Comparison of ENCODE assay signal across 9 cellular contexts in the genomic region with DNA sequence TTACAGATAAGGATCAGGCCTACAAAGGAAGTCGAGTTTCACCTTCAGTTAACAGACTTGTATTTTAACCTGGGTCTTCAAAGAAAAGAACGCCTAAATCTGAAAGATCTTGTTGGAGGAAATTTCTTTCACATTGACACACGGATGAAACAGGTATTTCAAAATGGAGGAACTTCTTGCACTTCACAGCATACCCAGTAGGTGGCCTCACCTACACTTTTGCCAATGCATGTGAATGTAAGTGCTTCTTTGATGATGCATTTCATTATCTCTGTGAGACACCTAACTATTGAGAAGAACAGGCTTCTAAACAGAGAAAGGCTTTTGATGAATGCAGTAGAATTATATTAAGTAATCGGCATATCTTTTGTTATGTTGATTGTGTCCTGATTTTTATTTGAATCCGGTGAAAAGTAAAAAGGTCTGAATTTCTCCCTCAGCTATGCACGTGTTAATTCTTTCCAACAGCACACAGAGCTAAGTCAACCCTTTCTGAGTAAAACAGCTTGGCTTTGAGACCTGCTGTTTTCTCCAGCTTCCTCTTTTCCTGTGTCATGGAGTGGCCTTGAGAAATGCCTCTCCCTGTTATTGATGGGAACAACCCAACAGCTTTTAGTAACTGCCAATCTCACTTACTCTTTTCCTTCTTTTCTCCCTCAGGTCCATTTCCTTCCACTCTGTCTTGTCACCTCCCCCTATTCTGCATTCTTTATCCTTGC.
DNase-seq lines count a peak whose midpoint lies in the region; FAIRE-seq and TF ChIP-seq lines count a peak whose summit lies in the region.
"Had no signal": no experiment of that assay in that cellular context is flagged by ENCODE, and none has a peak within 500 bp of the region (broad histone marks: within the 10 kb centered on the region; RNA-seq: fewer than 3 reads in every experiment).

No MANE protein-coding gene starts in this region.

- H3K27ac ChIP-seq in keratinocyte (ENCODE audit: control insufficient read depth, insufficient read depth, low read length), result no peak overlapping the region
- H3K27ac ChIP-seq in right atrium auricular region, result no peak overlapping the region

- H3K9me3 ChIP-seq in keratinocyte (ENCODE audit: control insufficient read depth, low read depth, low read length) (no peaks in the 10 kb centered on the region), right atrium auricular region (peaks cover 0 to 8% of the 10 kb centered on the region in 2 donors)

- no peak overlapping the region for H3K9ac ChIP-seq in keratinocyte (ENCODE audit: control insufficient read depth, extremely low read depth, insufficient read depth, low read length)

- no peaks in the 10 kb centered on the region for H3K27me3 ChIP-seq in keratinocyte (ENCODE audit: control insufficient read depth, extremely low read depth, insufficient read depth, low read length)
- H3K27me3 ChIP-seq in right atrium auricular region, result no peaks in the 10 kb centered on the region

- intact Hi-C loops in activated CD4-positive, alpha-beta memory T cell treated with anti-CD3 and anti-CD28 coated beads for 36 hours (cut with micrococcal nuclease), result no loop called here

- no peaks in the 10 kb centered on the region for H3K79me2 ChIP-seq in keratinocyte (ENCODE audit: control insufficient read depth, insufficient read depth, low read length)

- no peaks in the 10 kb centered on the region for H3K4me1 ChIP-seq in keratinocyte (ENCODE audit: control insufficient read depth, extremely low read depth, insufficient read depth, low read length)
- no peaks in the 10 kb centered on the region for H3K4me1 ChIP-seq in right atrium auricular region

- H3K4me3 Mint-ChIP-seq in activated CD4-positive, alpha-beta memory T cell treated with anti-CD3 and anti-CD28 coated beads for 36 hours, result no peak overlapping the region
- H3K4me3 Mint-ChIP-seq: T-helper 1 cell treated with Interleukin-12 subunit alpha and Interleukin-12 subunit beta and Interleukin-4 antibody, amounts not matched to agents 30 μg/mL and 1 μg/mL, for 36 hours had no signal

- peak overlapping the region; percentile 65 for H3K4me2 ChIP-seq in keratinocyte (ENCODE audit: control insufficient read depth, extremely low read depth, insufficient read depth, low read depth, low read length)

- no peak overlapping the region for H3K4me3 ChIP-seq in keratinocyte (ENCODE audit: control insufficient read depth in 2 of 3, extremely low read depth in 1 of 3, insufficient read depth in 2 of 3, low read depth in 1 of 3, low read length in 3 of 3)
- H3K4me3 ChIP-seq in right atrium auricular region, result no peak overlapping the region

- peaks cover 4% of the 10 kb centered on the region for H3K9me3 Mint-ChIP-seq in activated CD4-positive, alpha-beta memory T cell treated with anti-CD3 and anti-CD28 coated beads for 36 hours

- H4K20me1 ChIP-seq in keratinocyte (ENCODE audit: control insufficient read depth, extremely low read depth, insufficient read depth, low read length), result no peaks in the 10 kb centered on the region

- H3K36me3 ChIP-seq in keratinocyte (ENCODE audit: control insufficient read depth in 2 of 2, extremely low read depth in 1 of 2, insufficient read depth in 2 of 2, low read length in 2 of 2) (no peaks in the 10 kb centered on the region), right atrium auricular region (no peaks in the 10 kb centered on the region)

- CTCF ChIA-PET in HEK293T (lab: Yijun Ruan, JAX), result no interaction called here
- CTCF ChIA-PET in activated CD4-positive, alpha-beta memory T cell treated with anti-CD3 and anti-CD28 coated beads for 36 hours (lab: Charles Lee), result no interaction called here

- dilution Hi-C loops in keratinocyte (cut with MboI; ENCODE audit: extremely low pct_ligation_motif_present, low sequenced_read_pairs), result no loop called here

- DNase-seq in AG08395 (ENCODE audit: low spot score), result peak; percentile 25
- DNase-seq in HEK293T (ENCODE audit: extremely low spot score), result peak; percentile 42
- DNase-seq in LHCN-M2 (ENCODE audit: low read depth), result peak; percentile 52
- DNase-seq in activated CD4-positive, alpha-beta memory T cell treated with anti-CD3 and anti-CD28 coated beads for 36 hours, result peak; percentile 35
- DNase-seq in keratinocyte (ENCODE audit: low read depth, low spot score), result no peak
- no peak for DNase-seq in activated CD4-positive, CD25-positive, alpha-beta regulatory T cell (lab: John Stamatoyannopoulos, UW)
- no peak for DNase-seq in right atrium auricular region (ENCODE audit: low spot score)

- peak overlapping the region; percentile 91 for H2AFZ ChIP-seq in keratinocyte (ENCODE audit: control insufficient read depth, low read length)

- H3K27ac Mint-ChIP-seq in activated CD4-positive, alpha-beta memory T cell treated with anti-CD3 and anti-CD28 coated beads for 36 hours, result no peak overlapping the region
- H3K27ac Mint-ChIP-seq: T-helper 1 cell treated with Interleukin-12 subunit alpha and Interleukin-12 subunit beta and Interleukin-4 antibody, amounts not matched to agents 30 μg/mL and 1 μg/mL, for 36 hours had no signal

- no peaks in the 10 kb centered on the region for H3K4me1 Mint-ChIP-seq in activated CD4-positive, alpha-beta memory T cell treated with anti-CD3 and anti-CD28 coated beads for 36 hours (ENCODE audit: low read depth)

- FAIRE-seq in keratinocyte (lab: Jason Lieb, UNC), result peak; percentile 88

- POLR2A ChIA-PET in HEK293T (lab: Yijun Ruan, JAX), result no interaction called here
- POLR2A ChIA-PET in activated CD4-positive, alpha-beta memory T cell treated with anti-CD3 and anti-CD28 coated beads for 36 hours (lab: Charles Lee), result no interaction called here

- no peaks in the 10 kb centered on the region for H3K36me3 Mint-ChIP-seq in activated CD4-positive, alpha-beta memory T cell treated with anti-CD3 and anti-CD28 coated beads for 36 hours

- H3K27me3 Mint-ChIP-seq in activated CD4-positive, alpha-beta memory T cell treated with anti-CD3 and anti-CD28 coated beads for 36 hours, result no peaks in the 10 kb centered on the region

- TF ChIP-seq CTCF in GM12873 (IDR thresholded peaks at IDR 0.05; ENCODE audit: insufficient read depth, low read depth, low read length, missing control alignments) (peak; percentile 83), keratinocyte (optimal IDR thresholded peaks at IDR 0.05 in 1 of 3, IDR thresholded peaks at IDR 0.05 in 1 of 3, conservative IDR thresholded peaks at IDR 0.05 in 1 of 3; ENCODE audit: extremely low read depth in 1 of 3, insufficient read depth in 2 of 3, low read length in 3 of 3) (peak; percentile 67 to 79 (median 79)), right atrium auricular region (IDR thresholded peaks at IDR 0.05) (peak in 1 of 2 donors; percentile 49)

- no peaks in the 10 kb centered on the region for H3K9me1 ChIP-seq in keratinocyte (ENCODE audit: control insufficient read depth, extremely low read depth, insufficient read depth, low read length)

TF ChIP-seq in HEK293T, 16 proteins besides CTCF, POLR2A, EP300 and RAD21:
- TF ChIP-seq FOXM1 (IDR thresholded peaks at IDR 0.05; ENCODE audit: borderline replicate concordance) (no peak), ZNF384 (IDR thresholded peaks at IDR 0.05) (no peak), L3MBTL2 (conservative IDR thresholded peaks at IDR 0.05) (no peak), FOXK2 (IDR thresholded peaks at IDR 0.05) (no peak), ARNT (IDR thresholded peaks at IDR 0.05) (no peak), ELF4 (IDR thresholded peaks at IDR 0.05) (no peak), HDGF (IDR thresholded peaks at IDR 0.05; ENCODE audit: borderline replicate concordance) (no peak), SP1 (IDR thresholded peaks at IDR 0.05) (no peak), SUZ12 (IDR thresholded peaks at IDR 0.05) (no peak), TARDBP (IDR thresholded peaks at IDR 0.05) (no peak), FOXA1 (IDR thresholded peaks at IDR 0.05) (no peak), BHLHE40 (IDR thresholded peaks at IDR 0.05; ENCODE audit: borderline replicate concordance) (no peak), CTBP1 (IDR thresholded peaks at IDR 0.05; ENCODE audit: borderline replicate concordance) (no peak), NFRKB (IDR thresholded peaks at IDR 0.05) (no peak), LEF1 (IDR thresholded peaks at IDR 0.05; ENCODE audit: borderline replicate concordance) (no peak)
- TF ChIP-seq, protein P1, sequence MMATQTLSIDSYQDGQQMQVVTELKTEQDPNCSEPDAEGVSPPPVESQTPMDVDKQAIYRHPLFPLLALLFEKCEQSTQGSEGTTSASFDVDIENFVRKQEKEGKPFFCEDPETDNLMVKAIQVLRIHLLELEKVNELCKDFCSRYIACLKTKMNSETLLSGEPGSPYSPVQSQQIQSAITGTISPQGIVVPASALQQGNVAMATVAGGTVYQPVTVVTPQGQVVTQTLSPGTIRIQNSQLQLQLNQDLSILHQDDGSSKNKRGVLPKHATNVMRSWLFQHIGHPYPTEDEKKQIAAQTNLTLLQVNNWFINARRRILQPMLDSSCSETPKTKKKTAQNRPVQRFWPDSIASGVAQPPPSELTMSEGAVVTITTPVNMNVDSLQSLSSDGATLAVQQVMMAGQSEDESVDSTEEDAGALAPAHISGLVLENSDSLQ (IDR thresholded peaks at IDR 0.05), result no peak

Comparison
In these comparisons a context has a peak if more than half of its experiments do, and no peak if none do; other contexts are left out.
1. DNase-seq: peak in AG08395 (single experiment), HEK293T (single experiment), LHCN-M2 (single experiment) and activated CD4-positive, alpha-beta memory T cell treated with anti-CD3 and anti-CD28 coated beads for 36 hours (single experiment); none in keratinocyte (single experiment), activated CD4-positive, CD25-positive, alpha-beta regulatory T cell (0 of 4) and right atrium auricular region (single experiment).